In genomic region chr19:19651076-19651475, GRCh38 we compare ENCODE assay signal across 22 cellular contexts. TPM values are rescaled to one million over a fixed set of nuclear protein-coding genes. Genes with fewer than 3 reads are reported as not detected.
DNase-seq lines count a peak whose midpoint lies in the region; ATAC-seq and TF ChIP-seq lines count a peak whose summit lies in the region.
"Had no signal": no experiment of that assay in that cellular context is flagged by ENCODE, and none has a peak within 500 bp of the region (broad histone marks: within the 10 kb centered on the region; RNA-seq: fewer than 3 reads in every experiment).

No MANE protein-coding gene starts in this region.

- no peak for TF ChIP-seq CTCF in sigmoid colon (IDR thresholded peaks at IDR 0.05)

- peaks cover 0 to 4% (median 2%) of the 10 kb centered on the region in 3 donors for H3K27me3 Mint-ChIP-seq in immature natural killer cell (ENCODE audit: low read depth in 3 of 3)
- H3K27me3 Mint-ChIP-seq: activated B cell treated with CpG ODN at 0.5 μM for 24 hours; B cell; stimulated activated memory B cell treated with anti-CD40 and anti-IgM and Interleukin-4, amounts not matched to agents 10 μg/mL and 1 μg/mL and 100 μg/mL, for 72 hours had no signal

- peaks cover 14% of the 10 kb centered on the region for H3K4me1 Mint-ChIP-seq in stimulated activated effector memory CD8-positive, alpha-beta T cell treated with anti-CD3 and anti-CD28 coated beads, Interleukin-12 subunit alpha, Interleukin-12 subunit beta, amount 100 ng/mL, for 72 hours
- H3K4me1 Mint-ChIP-seq in immature natural killer cell = peaks cover 0 to 1% of the 10 kb centered on the region in 2 donors
- H3K4me1 Mint-ChIP-seq: activated B cell treated with CpG ODN at 0.5 μM for 24 hours; B cell; H9; stimulated activated memory B cell treated with anti-CD40 and anti-IgM and Interleukin-4, amounts not matched to agents 10 μg/mL and 1 μg/mL and 100 μg/mL, for 72 hours had no signal

- H3K4me3 ChIP-seq in right cardiac atrium (ENCODE audit: low read length) = no peak overlapping the region
- no peak overlapping the region for H3K4me3 ChIP-seq in sigmoid colon
- H3K4me3 ChIP-seq: left lung, tibial nerve had no signal

- H3K36me3 Mint-ChIP-seq in stimulated activated effector memory CD8-positive, alpha-beta T cell treated with anti-CD3 and anti-CD28 coated beads, Interleukin-12 subunit alpha, Interleukin-12 subunit beta, amount 100 ng/mL, for 72 hours = peaks cover 91% of the 10 kb centered on the region
- H3K36me3 Mint-ChIP-seq in immature natural killer cell = peaks cover 11 to 18% (median 16%) of the 10 kb centered on the region in 3 donors

- no peaks in the 10 kb centered on the region for H3K9me3 Mint-ChIP-seq in stimulated activated effector memory CD8-positive, alpha-beta T cell treated with anti-CD3 and anti-CD28 coated beads, Interleukin-12 subunit alpha, Interleukin-12 subunit beta, amount 100 ng/mL, for 72 hours
- H3K9me3 Mint-ChIP-seq in immature natural killer cell = no peaks in the 10 kb centered on the region
- H3K9me3 Mint-ChIP-seq: activated B cell treated with CpG ODN at 0.5 μM for 24 hours; H9; stimulated activated memory B cell treated with anti-CD40 and anti-IgM and Interleukin-4, amounts not matched to agents 10 μg/mL and 1 μg/mL and 100 μg/mL, for 72 hours had no signal

- H3K4me1 ChIP-seq in right cardiac atrium (ENCODE audit: control insufficient read depth, insufficient read depth, low read length) = no peaks in the 10 kb centered on the region
- no peaks in the 10 kb centered on the region for H3K4me1 ChIP-seq in sigmoid colon
- H3K4me1 ChIP-seq: Caco-2, left lung had no signal

- ATAC-seq in GM18505 (IDR thresholded peaks at IDR 0.05; ENCODE audit: unreplicated experiment) (no peak), right cardiac atrium (peak; percentile 40 to 67)
- no peak for ATAC-seq in stimulated activated effector memory CD8-positive, alpha-beta T cell treated with anti-CD3 and anti-CD28 coated beads, Interleukin-12 subunit alpha, Interleukin-12 subunit beta, amount 100 ng/mL, for 72 hours
- ATAC-seq: activated CD8-positive, alpha-beta T cell treated with anti-CD3 and anti-CD28 coated beads, Interleukin-2, amount 10 ng/mL, durations not matched to agents 7 days and 5 days; left lung; stimulated activated memory B cell treated with anti-CD40 and anti-IgM and Interleukin-4, amounts not matched to agents 10 μg/mL and 1 μg/mL and 100 μg/mL, for 72 hours had no signal

- TF ChIP-seq POLR2A in GM18505 (IDR thresholded peaks at IDR 0.05; ENCODE audit: borderline replicate concordance, extremely low read depth, insufficient read depth, insufficient read length) (peak; percentile 26), sigmoid colon (IDR thresholded peaks at IDR 0.05) (no peak)

- WGBS in right cardiac atrium = 44% methylated on average over 13 of the region's 13 CpGs
- WGBS in sigmoid colon, 2 donors = 82 to 90% methylated on average over 13 of the region's 13 CpGs

- H3K27ac ChIP-seq in right cardiac atrium (ENCODE audit: low read length) (no peak overlapping the region), sigmoid colon (no peak overlapping the region)
- H3K27ac ChIP-seq: left lung, neutrophil had no signal

- intact Hi-C loops in right cardiac atrium (cut with DNase I) = no loop called here
- intact Hi-C loops in sigmoid colon (cut with DNase I) = no loop called here

- H3K9me3 ChIP-seq in right cardiac atrium (ENCODE audit: control insufficient read depth, low read length) (no peaks in the 10 kb centered on the region), sigmoid colon (no peaks in the 10 kb centered on the region)
- H3K9me3 ChIP-seq: Caco-2, left lung, neutrophil, tibial nerve had no signal

- peak overlapping the region; percentile 71 for H3K27ac Mint-ChIP-seq in stimulated activated effector memory CD8-positive, alpha-beta T cell treated with anti-CD3 and anti-CD28 coated beads, Interleukin-12 subunit alpha, Interleukin-12 subunit beta, amount 100 ng/mL, for 72 hours
- H3K27ac Mint-ChIP-seq in immature natural killer cell = no peak overlapping the region
- H3K27ac Mint-ChIP-seq: activated B cell treated with CpG ODN at 0.5 μM for 24 hours; activated CD8-positive, alpha-beta T cell treated with anti-CD3 and anti-CD28 coated beads, Interleukin-2, amount 10 ng/mL, durations not matched to agents 7 days and 5 days; B cell; stimulated activated memory B cell treated with anti-CD40 and anti-IgM and Interleukin-4, amounts not matched to agents 10 μg/mL and 1 μg/mL and 100 μg/mL, for 72 hours had no signal

- DNase-seq in anterior cingulate cortex (lab: John Stamatoyannopoulos, UW) = peak in 48 of 58 donors; percentile 8 to 73 (median 42)
- peak; percentile 66 to 88 (median 88) for DNase-seq in right cardiac atrium
- no peak for DNase-seq in stimulated activated effector memory CD8-positive, alpha-beta T cell treated with anti-CD3 and anti-CD28 coated beads, Interleukin-12 subunit alpha, Interleukin-12 subunit beta, amount 100 ng/mL, for 72 hours (ENCODE audit: low spot score in 2 of 2)
- DNase-seq in immature natural killer cell = no peak
- no peak for DNase-seq in sigmoid colon
- no peak for DNase-seq in activated CD4-positive, alpha-beta T cell treated with anti-CD3 and anti-CD28 coated beads, Interleukin-2, amount 50 U/mL, for 1 hour
- DNase-seq: activated B cell treated with CpG ODN at 0.5 μM for 24 hours; activated CD8-positive, alpha-beta T cell treated with anti-CD3 and anti-CD28 coated beads, Interleukin-2, amount 10 ng/mL, durations not matched to agents 7 days and 5 days; Caco-2; foreskin melanocyte; H9; IMR-90; MM.1S; NCI-H1694 treated with DMSO at 0.1 percent for 48 hours; NCI-H226; NCI-H82 had no signal

- TF ChIP-seq EP300 in sigmoid colon (IDR thresholded peaks at IDR 0.05) = no peak

- H3K4me3 Mint-ChIP-seq in stimulated activated effector memory CD8-positive, alpha-beta T cell treated with anti-CD3 and anti-CD28 coated beads, Interleukin-12 subunit alpha, Interleukin-12 subunit beta, amount 100 ng/mL, for 72 hours = no peak overlapping the region
- H3K4me3 Mint-ChIP-seq in immature natural killer cell = no peak overlapping the region
- H3K4me3 Mint-ChIP-seq: activated B cell treated with CpG ODN at 0.5 μM for 24 hours; activated CD8-positive, alpha-beta T cell treated with anti-CD3 and anti-CD28 coated beads, Interleukin-2, amount 10 ng/mL, durations not matched to agents 7 days and 5 days; B cell; H9; stimulated activated memory B cell treated with anti-CD40 and anti-IgM and Interleukin-4, amounts not matched to agents 10 μg/mL and 1 μg/mL and 100 μg/mL, for 72 hours had no signal

- H3K36me3 ChIP-seq in sigmoid colon = peaks cover 64 to 99% (median 89%) of the 10 kb centered on the region in 4 donors

- H3K27me3 ChIP-seq in right cardiac atrium (ENCODE audit: control insufficient read depth, insufficient read depth) = no peaks in the 10 kb centered on the region
- no peaks in the 10 kb centered on the region for H3K27me3 ChIP-seq in sigmoid colon
- H3K27me3 ChIP-seq: left lung, neutrophil, tibial nerve had no signal

RNA-seq across cellular contexts. Expression of gene GMIP, which starts 7.6 kb away (rescaled TPM):
- total RNA-seq in right cardiac atrium = 1 to 10 TPM; 3.1 to 6.3 (median 5.3) TPM
- polyA plus RNA-seq in right cardiac atrium = 2.3 TPM
- polyA plus RNA-seq in immature natural killer cell = 10 to 100 TPM; 38.9 to 84.4 (median 40.0) TPM
- total RNA-seq in sigmoid colon = 1 to 10 TPM; 5.0 to 9.1 (median 6.4) TPM
- polyA plus RNA-seq in sigmoid colon = 10 to 100 TPM; 13.2 to 37.0 (median 19.0) TPM

RNA-seq across cellular contexts. Expression of gene ATP13A1, which starts 12.4 kb away (rescaled TPM):
- total RNA-seq in right cardiac atrium = 10 to 100 TPM; 21.7 to 28.0 (median 23.6) TPM
- polyA plus RNA-seq in right cardiac atrium = 16.7 TPM
- polyA plus RNA-seq in immature natural killer cell = 10 to 100 TPM in 2 of 3 donors, 1 to 10 TPM in 1; 8.4 to 29.2 (median 18.6) TPM
- total RNA-seq in sigmoid colon = 100 to 1,000 TPM in 2 of 4 donors, 10 to 100 TPM in 2; 55.5 to 145 (median 102) TPM
- 10 to 100 TPM in 1 of 3 donors, 1 to 10 TPM in 2; 6.6 to 54.9 (median 7.4) TPM for polyA plus RNA-seq in sigmoid colon

RNA-seq across cellular contexts. Expression of gene ZNF101, which starts 17.6 kb away (rescaled TPM):
- total RNA-seq in right cardiac atrium (1 to 10 TPM; 3.1 to 5.9 (median 5.0) TPM), sigmoid colon (1 to 10 TPM; 4.7 to 6.4 (median 5.7) TPM)
- polyA plus RNA-seq in right cardiac atrium (3.1 TPM), immature natural killer cell (10 to 100 TPM; 33.9 to 51.4 (median 36.8) TPM), sigmoid colon (10 to 100 TPM in 2 of 3 donors, 1 to 10 TPM in 1; 9.9 to 24.2 (median 10.2) TPM)

RNA-seq across cellular contexts. Expression of gene LPAR2, which starts 23.1 kb away (rescaled TPM):
- total RNA-seq in right cardiac atrium (1 to 10 TPM in 2 of 4 donors, under 1 TPM in 2; 0.57 to 3.0 (median 1.2) TPM), sigmoid colon (1 to 10 TPM in 2 of 4 donors, under 1 TPM in 2; 0.33 to 4.2 (median 1.2) TPM)
- polyA plus RNA-seq in right cardiac atrium (1.1 TPM), immature natural killer cell (1 to 10 TPM; 3.8 to 5.9 (median 4.6) TPM), sigmoid colon (10 to 100 TPM in 1 of 3 donors, 1 to 10 TPM in 2; 3.6 to 19.9 (median 6.0) TPM)

RNA-seq across cellular contexts. Expression of gene PBX4, which starts 32.6 kb away (rescaled TPM):
- total RNA-seq in right cardiac atrium (under 1 TPM in 1 of 4 donors, not detected in 3; 0.56 TPM), sigmoid colon (under 1 TPM in 1 of 4 donors, not detected in 3; 0.49 TPM)
- polyA plus RNA-seq in right cardiac atrium (0.36 TPM), immature natural killer cell (under 1 TPM in 2 of 3 donors, not detected in 1; 0.57 to 0.82 TPM), sigmoid colon (1 to 10 TPM; 1.4 to 6.1 (median 2.4) TPM)

Comparison
In these comparisons a context has a peak if more than half of its experiments do, and no peak if none do; other contexts are left out.
1. ATAC-seq: peak in right cardiac atrium (2 of 2); none in GM18505 (single experiment) and stimulated activated effector memory CD8-positive, alpha-beta T cell treated with anti-CD3 and anti-CD28 coated beads, Interleukin-12 subunit alpha, Interleukin-12 subunit beta, amount 100 ng/mL, for 72 hours (single experiment).
2. DNase-seq: peak in anterior cingulate cortex (48 of 58) and right cardiac atrium (3 of 3); none in stimulated activated effector memory CD8-positive, alpha-beta T cell treated with anti-CD3 and anti-CD28 coated beads, Interleukin-12 subunit alpha, Interleukin-12 subunit beta, amount 100 ng/mL, for 72 hours (0 of 2), immature natural killer cell (0 of 3), sigmoid colon (single experiment) and activated CD4-positive, alpha-beta T cell treated with anti-CD3 and anti-CD28 coated beads, Interleukin-2, amount 50 U/mL, for 1 hour (single experiment).